In the genomic region with DNA sequence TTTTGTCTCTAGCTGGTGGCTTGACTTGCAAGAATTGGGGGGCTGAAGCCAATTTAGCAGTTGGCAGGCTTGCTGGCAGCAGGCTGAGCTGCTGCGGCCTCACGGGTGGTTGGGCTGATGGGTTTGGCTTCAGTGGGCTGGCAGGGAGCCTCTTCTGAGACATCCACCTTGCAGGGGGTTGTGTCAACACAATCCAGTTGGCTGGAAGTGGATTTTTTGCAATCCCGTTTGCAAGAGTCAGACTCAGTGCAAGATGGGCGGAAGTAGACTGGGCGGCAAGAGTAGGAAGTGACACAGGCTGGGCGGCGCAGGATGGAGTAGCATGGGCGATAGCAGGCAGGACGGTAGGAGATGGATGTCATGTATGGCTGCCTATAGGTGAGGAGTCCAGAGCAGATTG, we compare ENCODE assay signal across 9 cellular contexts. TPM values are rescaled to one million over a fixed set of nuclear protein-coding genes. Genes with fewer than 3 reads are reported as not detected.
DNase-seq lines count a peak whose midpoint lies in the region; ATAC-seq, FAIRE-seq and TF ChIP-seq lines count a peak whose summit lies in the region.
"Had no signal": no experiment of that assay in that cellular context is flagged by ENCODE, and none has a peak within 500 bp of the region (broad histone marks: within the 10 kb centered on the region; RNA-seq: fewer than 3 reads in every experiment).

No MANE protein-coding gene starts in this region.

- H3K9me3 Mint-ChIP-seq in CD8-positive, alpha-beta memory T cell, result no peaks in the 10 kb centered on the region
- H3K9me3 Mint-ChIP-seq in IgD-negative memory B cell, result no peaks in the 10 kb centered on the region
- H3K9me3 Mint-ChIP-seq in neural progenitor cell, result no peaks in the 10 kb centered on the region

- H3K4me2 ChIP-seq in neural progenitor cell, result no peak overlapping the region

- no peaks in the 10 kb centered on the region for H4K20me1 ChIP-seq in neural progenitor cell (ENCODE audit: low read depth)

- peaks cover 48% of the 10 kb centered on the region for H3K4me1 ChIP-seq in CD8-positive, alpha-beta memory T cell (ENCODE audit: insufficient read depth, low read length)
- H3K4me1 ChIP-seq in neural progenitor cell, result peaks cover 3% of the 10 kb centered on the region

- H3K27ac Mint-ChIP-seq in CD8-positive, alpha-beta memory T cell, result peak overlapping the region; percentile 95 to 100 (median 98)
- H3K27ac Mint-ChIP-seq in IgD-negative memory B cell (peak overlapping the region; percentile 46 to 89 (median 76)), neural progenitor cell (no peak overlapping the region)

- H3K79me2 ChIP-seq in neural progenitor cell (ENCODE audit: low read depth), result no peaks in the 10 kb centered on the region

- no peak for ATAC-seq in GM21526 (IDR thresholded peaks at IDR 0.05; ENCODE audit: low FRiP score, unreplicated experiment)

- TF ChIP-seq POLR2A in GM12892 (IDR thresholded peaks at IDR 0.05; ENCODE audit: low read depth, low read length), result no peak

- no peaks in the 10 kb centered on the region for H3F3A ChIP-seq in neural progenitor cell (ENCODE audit: low read depth)

- H3K4me3 ChIP-seq in CD8-positive, alpha-beta memory T cell (ENCODE audit: low read length), result no peak overlapping the region
- no peak overlapping the region for H3K4me3 ChIP-seq in neural progenitor cell

- peaks cover 0 to 2% of the 10 kb centered on the region in 2 donors for H3K27me3 Mint-ChIP-seq in CD8-positive, alpha-beta memory T cell
- peaks cover 5% of the 10 kb centered on the region for H3K27me3 Mint-ChIP-seq in IgD-negative memory B cell
- peaks cover 2% of the 10 kb centered on the region for H3K27me3 Mint-ChIP-seq in neural progenitor cell (ENCODE audit: insufficient read depth, low read depth)

- TF ChIP-seq CTCF in neural progenitor cell (IDR thresholded peaks at IDR 0.05), result no peak

- no peaks in the 10 kb centered on the region for H3K9me3 ChIP-seq in CD8-positive, alpha-beta memory T cell (ENCODE audit: low read length)
- no peaks in the 10 kb centered on the region for H3K9me3 ChIP-seq in neural progenitor cell (ENCODE audit: low read depth)

- POLR2A ChIA-PET in CD8-positive, alpha-beta memory T cell (lab: Charles Lee), result interaction anchor here (0.6 to 2.1 kb wide), 5 partner anchors 15 to 489 kb away, joined by 4 to 11 read pairs (median 5); a partner anchor contains a TSS

- H3K4me1 Mint-ChIP-seq in CD8-positive, alpha-beta memory T cell, result peaks cover 52 to 66% (median 58%) of the 10 kb centered on the region in 3 donors
- peaks cover 22 to 47% (median 34%) of the 10 kb centered on the region in 3 donors for H3K4me1 Mint-ChIP-seq in IgD-negative memory B cell
- no peaks in the 10 kb centered on the region for H3K4me1 Mint-ChIP-seq in neural progenitor cell

- H3K27ac ChIP-seq in CD8-positive, alpha-beta memory T cell (ENCODE audit: low read depth, low read length), result peak overlapping the region; percentile 55
- H3K27ac ChIP-seq in neural progenitor cell, result no peak overlapping the region

- H3K4me3 Mint-ChIP-seq in CD8-positive, alpha-beta memory T cell, result peak overlapping the region; percentile 66 to 86 (median 71)
- H3K4me3 Mint-ChIP-seq in IgD-negative memory B cell (peak overlapping the region in 2 of 4 donors; percentile 2 to 71), neural progenitor cell (no peak overlapping the region)

- FAIRE-seq in GM12892 (lab: Jason Lieb, UNC), result no peak

- DNase-seq in CD8-positive, alpha-beta memory T cell, result no peak
- DNase-seq in cerebellum (ENCODE audit: low spot score), result peak; percentile 59
- DNase-seq in neural progenitor cell (ENCODE audit: low spot score), result peak; percentile 17
- DNase-seq in GM12892 (ENCODE audit: insufficient read length), result no peak
- DNase-seq in NCI-H2196 (lab: John Stamatoyannopoulos, UW; ENCODE audit: unreplicated experiment), result no peak
- DNase-seq: NCI-H524 had no signal

- peaks cover 0 to 4% (median 3%) of the 10 kb centered on the region in 3 donors for H3K36me3 Mint-ChIP-seq in CD8-positive, alpha-beta memory T cell
- no peaks in the 10 kb centered on the region for H3K36me3 Mint-ChIP-seq in IgD-negative memory B cell
- no peaks in the 10 kb centered on the region for H3K36me3 Mint-ChIP-seq in neural progenitor cell

- H3K27me3 ChIP-seq in CD8-positive, alpha-beta memory T cell (ENCODE audit: insufficient read depth, low read length, poor library complexity, severe bottlenecking), result no peaks in the 10 kb centered on the region
- no peaks in the 10 kb centered on the region for H3K27me3 ChIP-seq in neural progenitor cell

- no peak overlapping the region for H3K9ac ChIP-seq in neural progenitor cell

- CTCF ChIA-PET in CD8-positive, alpha-beta memory T cell (lab: Charles Lee), result interaction anchor here (1.3 to 1.9 kb wide), 3 partner anchors 11 to 32 kb away, joined by 5 to 28 read pairs (median 7); no protein-coding TSS in a partner anchor

- peak overlapping the region; percentile 5 for H2AFZ ChIP-seq in neural progenitor cell (replicated peaks)

- no peaks in the 10 kb centered on the region for H3K36me3 ChIP-seq in CD8-positive, alpha-beta memory T cell (ENCODE audit: insufficient read depth, low read length)
- no peaks in the 10 kb centered on the region for H3K36me3 ChIP-seq in neural progenitor cell

RNA-seq across cellular contexts. Expression of a gene that starts 1.5 kb away (rescaled TPM):
- not detected for total RNA-seq in CD8-positive, alpha-beta memory T cell
- 0.58 TPM for polyA plus RNA-seq in CD8-positive, alpha-beta memory T cell
- not detected for polyA plus RNA-seq in IgD-negative memory B cell
- not detected for total RNA-seq in cerebellum
- not detected in 2 replicates for total RNA-seq in neural progenitor cell (ENCODE audit: low replicate concordance)
- not detected for polyA plus RNA-seq in GM12892 (2012; ENCODE audit: missing spikeins)
- total RNA-seq: posterior vena cava had no signal

RNA-seq across cellular contexts. Expression of a gene that starts 5.0 kb away (rescaled TPM):
- not detected for total RNA-seq in CD8-positive, alpha-beta memory T cell
- 0.22 TPM for polyA plus RNA-seq in CD8-positive, alpha-beta memory T cell
- polyA plus RNA-seq in IgD-negative memory B cell, result not detected
- total RNA-seq in cerebellum (not detected), neural progenitor cell (ENCODE audit: low replicate concordance) (not detected in 2 replicates)
- polyA plus RNA-seq in GM12892 (2012; ENCODE audit: missing spikeins), result not detected
- total RNA-seq: posterior vena cava had no signal

RNA-seq across cellular contexts. Expression of a gene that starts 7.9 kb away (rescaled TPM):
- not detected for total RNA-seq in CD8-positive, alpha-beta memory T cell
- polyA plus RNA-seq in CD8-positive, alpha-beta memory T cell, result not detected
- not detected for polyA plus RNA-seq in IgD-negative memory B cell
- total RNA-seq in cerebellum, result not detected
- not detected in 2 replicates for total RNA-seq in neural progenitor cell (ENCODE audit: low replicate concordance)
- not detected for polyA plus RNA-seq in GM12892 (2012; ENCODE audit: missing spikeins)
- total RNA-seq: posterior vena cava had no signal

RNA-seq across cellular contexts. Expression of a gene that starts 32.1 kb away (rescaled TPM):
- not detected for total RNA-seq in CD8-positive, alpha-beta memory T cell
- not detected for polyA plus RNA-seq in CD8-positive, alpha-beta memory T cell
- not detected for polyA plus RNA-seq in IgD-negative memory B cell
- total RNA-seq in cerebellum (not detected), neural progenitor cell (ENCODE audit: low replicate concordance) (not detected in 2 replicates)
- not detected for polyA plus RNA-seq in GM12892 (2012; ENCODE audit: missing spikeins)
- total RNA-seq: posterior vena cava had no signal

RNA-seq across cellular contexts. Expression of a gene that starts 42.5 kb away (rescaled TPM):
- total RNA-seq in CD8-positive, alpha-beta memory T cell, result not detected
- polyA plus RNA-seq in CD8-positive, alpha-beta memory T cell, result not detected
- not detected for polyA plus RNA-seq in IgD-negative memory B cell
- not detected for total RNA-seq in cerebellum
- total RNA-seq in neural progenitor cell (ENCODE audit: low replicate concordance), result not detected in 2 replicates
- polyA plus RNA-seq in GM12892 (2012; ENCODE audit: missing spikeins), result not detected
- total RNA-seq: posterior vena cava had no signal

Comparison
In these comparisons a context has a peak if more than half of its experiments do, and no peak if none do; other contexts are left out.
1. DNase-seq: peak in cerebellum (single experiment) and neural progenitor cell (single experiment); none in CD8-positive, alpha-beta memory T cell (0 of 5), GM12892 (single experiment) and NCI-H2196 (single experiment).